9 cellular contexts compared by ENCODE assay signal in the genomic region with DNA sequence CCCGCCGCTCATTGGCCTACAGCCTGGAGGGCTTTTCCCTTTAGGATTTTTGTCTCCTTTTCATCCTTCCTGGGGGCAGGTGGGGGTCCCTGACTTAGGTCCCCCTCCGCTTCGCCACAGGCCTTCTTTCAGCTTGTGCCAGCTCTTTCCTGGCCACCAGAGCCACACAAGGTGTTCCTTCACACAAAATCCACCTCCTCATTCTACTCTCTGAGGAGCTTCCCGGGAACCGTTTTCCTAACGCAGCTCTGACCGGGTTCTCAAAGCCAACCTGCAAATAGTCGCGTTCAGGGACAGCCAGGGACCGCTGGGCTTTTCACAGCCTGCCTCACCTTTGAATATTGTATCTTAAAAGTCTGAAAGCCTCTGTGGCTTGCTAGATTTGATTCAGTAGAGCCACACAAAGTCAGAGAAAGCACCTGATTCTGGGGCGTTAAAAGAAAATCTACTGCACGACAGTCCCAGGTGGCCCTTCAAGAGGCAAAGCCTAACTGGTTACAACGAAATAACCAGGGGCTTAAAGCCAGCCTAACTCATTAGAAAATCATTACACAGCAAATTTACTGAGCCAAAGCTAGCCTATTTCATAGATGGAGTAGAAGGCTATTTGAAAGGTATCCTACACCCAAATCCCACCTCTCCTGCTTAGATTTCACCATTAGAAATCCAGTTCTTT. TPM values are rescaled to one million over a fixed set of nuclear protein-coding genes. Genes with fewer than 3 reads are reported as not detected.
A peak's percentile ranks its signal among the peaks of the same experiment; 100 is the strongest.
DNase-seq lines count a peak whose midpoint lies in the region; ATAC-seq and TF ChIP-seq lines count a peak whose summit lies in the region.
"Had no signal": no experiment of that assay in that cellular context is flagged by ENCODE, and none has a peak within 500 bp of the region (broad histone marks: within the 10 kb centered on the region; RNA-seq: fewer than 3 reads in every experiment).

No MANE protein-coding gene starts in this region.

- no peak overlapping the region for H3K9ac ChIP-seq in neural progenitor cell

- CTCF ChIA-PET in CD8-positive, alpha-beta T cell (lab: Charles Lee) = no interaction called here

- POLR2A ChIA-PET in CD8-positive, alpha-beta T cell (lab: Charles Lee) = no interaction called here

- no peaks in the 10 kb centered on the region for H3K36me3 Mint-ChIP-seq in CD8-positive, alpha-beta T cell
- H3K36me3 Mint-ChIP-seq in neural progenitor cell = no peaks in the 10 kb centered on the region

- no peak for DNase-seq in CD8-positive, alpha-beta T cell
- peak; percentile 59 for DNase-seq in NCI-H748 (lab: John Stamatoyannopoulos, UW; ENCODE audit: unreplicated experiment)
- no peak for DNase-seq in epithelial cell of esophagus (ENCODE audit: low read depth)
- DNase-seq in neural progenitor cell (ENCODE audit: low spot score) = no peak
- DNase-seq in middle frontal gyrus (ENCODE audit: extremely low spot score, low spot score) = no peak
- no peak for DNase-seq in RKO (ENCODE audit: low spot score)
- no peak for DNase-seq in NCI-H526 treated with DMSO at 0.1 percent for 48 hours (lab: John Stamatoyannopoulos, UW)

- H3K27ac ChIP-seq in CD8-positive, alpha-beta T cell (ENCODE audit: low read depth, low read length) = no peak overlapping the region
- peak overlapping the region; percentile 34 for H3K27ac ChIP-seq in neural progenitor cell
- H3K27ac ChIP-seq: skin epidermis had no signal

- H3K27me3 ChIP-seq in CD8-positive, alpha-beta T cell (ENCODE audit: insufficient read depth, low read length) = peaks cover 6% of the 10 kb centered on the region
- no peaks in the 10 kb centered on the region for H3K27me3 ChIP-seq in neural progenitor cell

- no peaks in the 10 kb centered on the region for H3K9me3 Mint-ChIP-seq in CD8-positive, alpha-beta T cell
- H3K9me3 Mint-ChIP-seq in neural progenitor cell = peaks cover 2% of the 10 kb centered on the region

- H4K20me1 ChIP-seq in neural progenitor cell (ENCODE audit: low read depth) = peaks cover 4% of the 10 kb centered on the region

- peaks cover 6% of the 10 kb centered on the region for H3K4me1 ChIP-seq in CD8-positive, alpha-beta T cell (ENCODE audit: insufficient read depth, low read length)
- H3K4me1 ChIP-seq in neural progenitor cell = peaks cover 43% of the 10 kb centered on the region

- H3K79me2 ChIP-seq in neural progenitor cell (ENCODE audit: low read depth) = peaks cover 43% of the 10 kb centered on the region

- peak overlapping the region; percentile 70 for H3K4me3 Mint-ChIP-seq in CD8-positive, alpha-beta T cell
- H3K4me3 Mint-ChIP-seq in neural progenitor cell = peak overlapping the region; percentile 92

- no peak overlapping the region for H3K27ac Mint-ChIP-seq in CD8-positive, alpha-beta T cell
- H3K27ac Mint-ChIP-seq in neural progenitor cell = no peak overlapping the region

- H3K4me2 ChIP-seq in neural progenitor cell = peak overlapping the region; percentile 66

- no peak for TF ChIP-seq CTCF in CD8-positive, alpha-beta T cell (IDR thresholded peaks at IDR 0.05)
- TF ChIP-seq CTCF in epithelial cell of esophagus (IDR thresholded peaks at IDR 0.05; ENCODE audit: insufficient read depth, low read depth, low read length, missing control alignments) = no peak
- no peak for TF ChIP-seq CTCF in neural progenitor cell (IDR thresholded peaks at IDR 0.05)

- H3K36me3 ChIP-seq in CD8-positive, alpha-beta T cell (ENCODE audit: insufficient read depth, low read length) = no peaks in the 10 kb centered on the region
- H3K36me3 ChIP-seq in neural progenitor cell = no peaks in the 10 kb centered on the region

- peaks cover 19% of the 10 kb centered on the region for H3K27me3 Mint-ChIP-seq in CD8-positive, alpha-beta T cell (ENCODE audit: low read depth)
- peaks cover 6% of the 10 kb centered on the region for H3K27me3 Mint-ChIP-seq in neural progenitor cell (ENCODE audit: insufficient read depth, low read depth)

- H3K4me1 Mint-ChIP-seq in CD8-positive, alpha-beta T cell (ENCODE audit: low read depth) = peaks cover 9% of the 10 kb centered on the region
- peaks cover 54% of the 10 kb centered on the region for H3K4me1 Mint-ChIP-seq in neural progenitor cell

- H3K4me3 ChIP-seq in CD8-positive, alpha-beta T cell (ENCODE audit: low read depth, low read length) = peak overlapping the region; percentile 15
- H3K4me3 ChIP-seq in epithelial cell of esophagus (ENCODE audit: low read length) (peak overlapping the region; percentile 27), neural progenitor cell (peak overlapping the region; percentile 66)

- intact Hi-C loops in CD8-positive, alpha-beta T cell (cut with DNase I, micrococcal nuclease) = no loop called here

- ATAC-seq in CD8-positive, alpha-beta T cell = no peak
- ATAC-seq in HG02759 (IDR thresholded peaks at IDR 0.05; ENCODE audit: unreplicated experiment) = no peak

- peak overlapping the region; percentile 22 for H2AFZ ChIP-seq in neural progenitor cell (replicated peaks)

- peaks cover 49% of the 10 kb centered on the region for H3F3A ChIP-seq in neural progenitor cell (ENCODE audit: low read depth)

- H3K9me3 ChIP-seq in CD8-positive, alpha-beta T cell (ENCODE audit: low read length) = no peaks in the 10 kb centered on the region
- no peaks in the 10 kb centered on the region for H3K9me3 ChIP-seq in neural progenitor cell (ENCODE audit: low read depth)

RNA-seq across cellular contexts. Expression of a gene that starts 0.8 kb away (rescaled TPM):
- under 1 TPM in 1 of 2 experiments, not detected in 1; 0.28 TPM for total RNA-seq in CD8-positive, alpha-beta T cell
- 968 and 1,039 TPM in 2 replicates for total RNA-seq in neural progenitor cell (ENCODE audit: low replicate concordance)

Comparison
In these comparisons a context has a peak if more than half of its experiments do, and no peak if none do; other contexts are left out.
1. H3K4me3 ChIP-seq: peak in every context shown above with its lines; median percentile 66 in neural progenitor cell; 27 in epithelial cell of esophagus; 15 in CD8-positive, alpha-beta T cell.
2. RNA of a gene that starts 0.8 kb away (total RNA-seq): 968 to 1,039 TPM in neural progenitor cell; 0.28 TPM in CD8-positive, alpha-beta T cell; every median in the first group is over 100 times any median in the second.